ENCODE assay signal across 10 cellular contexts in the genomic region with DNA sequence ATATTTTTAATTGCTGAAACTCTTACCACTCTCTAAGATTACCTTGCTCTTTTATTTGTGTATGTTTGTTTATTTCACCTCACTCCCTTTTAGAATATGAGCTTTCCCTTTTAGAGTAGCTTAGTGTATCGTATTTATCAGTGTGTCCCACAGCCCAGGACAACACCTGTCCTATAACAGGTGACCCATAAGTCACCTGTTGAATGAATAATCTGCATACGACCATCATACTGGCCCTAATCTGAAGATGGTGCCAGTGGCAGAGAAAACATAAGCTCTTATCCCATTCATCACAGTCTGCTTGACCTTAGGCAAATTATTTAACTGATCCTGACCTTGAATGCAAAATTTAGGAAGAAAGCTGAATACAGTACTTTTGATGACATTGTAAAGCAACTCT.
"Had no signal": no experiment of that assay in that cellular context is flagged by ENCODE, and none has a peak within 500 bp of the region (broad histone marks: within the 10 kb centered on the region; RNA-seq: fewer than 3 reads in every experiment).

No MANE protein-coding gene starts in this region.

- H3K4me2 ChIP-seq: GM23338 had no signal

- H3K9ac ChIP-seq: GM23248 had no signal

- H3K4me3 ChIP-seq: GM23248, GM23338, HAP-1 had no signal

- H3K9me3 ChIP-seq: HAP-1 had no signal

- DNase-seq: GM23248, H7, H9, HCEC 1CT, HFFc6 had no signal

- H3K27ac ChIP-seq: GM23248 had no signal

- H3K4me1 ChIP-seq: HAP-1 had no signal

- ATAC-seq: GM23338, HCT116 had no signal

- FAIRE-seq: H1, H54 had no signal

- H3K36me3 ChIP-seq: HAP-1 had no signal

- H2AFZ ChIP-seq: GM23248, GM23338 had no signal
